ENCODE assay signal across 37 cellular contexts in genomic region chr11:15963266-15963665, GRCh38.
"Had no signal": no experiment of that assay in that cellular context is flagged by ENCODE, and none has a peak within 500 bp of the region (broad histone marks: within the 10 kb centered on the region; RNA-seq: fewer than 3 reads in every experiment).

No MANE protein-coding gene starts in this region.

- H3K36me3 ChIP-seq: adrenal gland, brain microvascular endothelial cell, cardiac muscle cell had no signal

- H3K4me3 Mint-ChIP-seq: activated B cell treated with CpG ODN at 0.5 μM for 24 hours; activated CD4-positive, alpha-beta memory T cell treated with anti-CD3 and anti-CD28 coated beads for 36 hours; activated CD4-positive, alpha-beta T cell treated with anti-CD3 and anti-CD28 coated beads, Interleukin-2, amount 10 ng/mL, durations not matched to agents 24 days and 14 days; activated CD8-positive, alpha-beta T cell treated with anti-CD3 and anti-CD28 coated beads for 36 hours; activated naive CD4-positive, alpha-beta T cell treated with anti-CD3 and anti-CD28 coated beads for 36 hours; activated naive CD8-positive, alpha-beta T cell treated with anti-CD3 and anti-CD28 coated beads for 36 hours; activated T-cell treated with anti-CD3 and anti-CD28 coated beads, Interleukin-2, amount 50 U/mL, for 4 hours; activated T-cell treated with anti-CD3 and anti-CD28 coated beads, Interleukin-2, amount 50 U/mL, for 72 hours; activated T-helper 1 cell treated with anti-CD3 and anti-CD28 coated beads, Interleukin-12 subunit alpha, Interleukin-12 subunit beta, Interleukin-2, Interleukin-4 antibody, amounts not matched to agents 30 ng/mL and 10 ng/mL and 1 ng/mL, durations not matched to agents 14 hours and 24 hours and 36 hours; activated T-helper 17 cell treated with anti-CD3 and anti-CD28 coated beads, Interleukin-2, amount 50 U/mL, for 72 hours; central memory CD8-positive, alpha-beta T cell; T-helper 1 cell treated with Interleukin-12 subunit alpha and Interleukin-12 subunit beta and Interleukin-4 antibody, amounts not matched to agents 30 μg/mL and 1 μg/mL, for 36 hours; T-helper 2 cell treated with Interferon-gamma antibody and Interleukin-4, amounts not matched to agents 5 μg/mL and 100 μg/mL, for 36 hours had no signal

- H3K4me3 ChIP-seq: adrenal gland, body of pancreas, cardiac muscle cell had no signal

- H3K27me3 Mint-ChIP-seq: activated B cell treated with CpG ODN at 0.5 μM for 24 hours; activated CD4-positive, alpha-beta memory T cell treated with anti-CD3 and anti-CD28 coated beads for 36 hours; activated CD4-positive, alpha-beta T cell treated with anti-CD3 and anti-CD28 coated beads, Interleukin-2, amount 10 ng/mL, durations not matched to agents 24 days and 14 days; activated CD8-positive, alpha-beta T cell treated with anti-CD3 and anti-CD28 coated beads for 36 hours; activated naive CD8-positive, alpha-beta T cell treated with anti-CD3 and anti-CD28 coated beads for 36 hours; activated T-helper 17 cell treated with anti-CD3 and anti-CD28 coated beads, Interleukin-2, amount 50 U/mL, for 72 hours; central memory CD8-positive, alpha-beta T cell had no signal

- H3K27me3 ChIP-seq: adrenal gland, body of pancreas, brain microvascular endothelial cell, cardiac muscle cell had no signal

- H3K4me1 Mint-ChIP-seq: activated B cell treated with CpG ODN at 0.5 μM for 24 hours; activated CD4-positive, alpha-beta T cell treated with anti-CD3 and anti-CD28 coated beads, Interleukin-2, amount 10 ng/mL, durations not matched to agents 24 days and 14 days; activated naive CD8-positive, alpha-beta T cell treated with anti-CD3 and anti-CD28 coated beads for 36 hours; activated T-helper 17 cell treated with anti-CD3 and anti-CD28 coated beads, Interleukin-2, amount 50 U/mL, for 72 hours; central memory CD8-positive, alpha-beta T cell had no signal

- H3K9me3 Mint-ChIP-seq: activated B cell treated with CpG ODN at 0.5 μM for 24 hours; activated CD4-positive, alpha-beta memory T cell treated with anti-CD3 and anti-CD28 coated beads for 36 hours; activated CD4-positive, alpha-beta T cell treated with anti-CD3 and anti-CD28 coated beads, Interleukin-2, amount 10 ng/mL, durations not matched to agents 24 days and 14 days; activated CD8-positive, alpha-beta T cell treated with anti-CD3 and anti-CD28 coated beads for 36 hours; activated naive CD4-positive, alpha-beta T cell treated with anti-CD3 and anti-CD28 coated beads for 36 hours; activated naive CD4-positive, alpha-beta T cell treated with anti-CD3 and anti-CD28 coated beads, Interleukin-2, amount 50 U/mL, for 72 hours; activated naive CD8-positive, alpha-beta T cell treated with anti-CD3 and anti-CD28 coated beads for 36 hours; activated T-cell treated with anti-CD3 and anti-CD28 coated beads, Interleukin-2, amount 50 U/mL, for 4 hours; activated T-helper 1 cell treated with anti-CD3 and anti-CD28 coated beads, Interleukin-12 subunit alpha, Interleukin-12 subunit beta, Interleukin-2, Interleukin-4 antibody, amounts not matched to agents 30 ng/mL and 10 ng/mL and 1 ng/mL, durations not matched to agents 14 hours and 24 hours and 36 hours; activated T-helper 17 cell treated with anti-CD3 and anti-CD28 coated beads, Interleukin-2, amount 50 U/mL, for 72 hours; T-helper 1 cell treated with Interleukin-12 subunit alpha and Interleukin-12 subunit beta and Interleukin-4 antibody, amounts not matched to agents 30 μg/mL and 1 μg/mL, for 36 hours; T-helper 2 cell treated with Interferon-gamma antibody and Interleukin-4, amounts not matched to agents 5 μg/mL and 100 μg/mL, for 36 hours had no signal

- H3K36me3 Mint-ChIP-seq: activated CD4-positive, alpha-beta memory T cell treated with anti-CD3 and anti-CD28 coated beads for 36 hours; activated naive CD4-positive, alpha-beta T cell treated with anti-CD3 and anti-CD28 coated beads, Interleukin-2, amount 50 U/mL, for 72 hours; activated naive CD8-positive, alpha-beta T cell treated with anti-CD3 and anti-CD28 coated beads for 36 hours had no signal

- H3K27ac Mint-ChIP-seq: activated B cell treated with CpG ODN at 0.5 μM for 24 hours; activated CD4-positive, alpha-beta memory T cell treated with anti-CD3 and anti-CD28 coated beads for 36 hours; activated CD4-positive, alpha-beta T cell treated with anti-CD3 and anti-CD28 coated beads, Interleukin-2, amount 10 ng/mL, durations not matched to agents 24 days and 14 days; activated CD8-positive, alpha-beta T cell treated with anti-CD3 and anti-CD28 coated beads for 36 hours; activated naive CD4-positive, alpha-beta T cell treated with anti-CD3 and anti-CD28 coated beads for 36 hours; activated naive CD4-positive, alpha-beta T cell treated with anti-CD3 and anti-CD28 coated beads, Interleukin-2, amount 50 U/mL, for 72 hours; activated naive CD8-positive, alpha-beta T cell treated with anti-CD3 and anti-CD28 coated beads for 36 hours; activated T-cell treated with anti-CD3 and anti-CD28 coated beads, Interleukin-2, amount 50 U/mL, for 72 hours; activated T-helper 1 cell treated with anti-CD3 and anti-CD28 coated beads, Interleukin-12 subunit alpha, Interleukin-12 subunit beta, Interleukin-2, Interleukin-4 antibody, amounts not matched to agents 30 ng/mL and 10 ng/mL and 1 ng/mL, durations not matched to agents 14 hours and 24 hours and 36 hours; activated T-helper 17 cell treated with anti-CD3 and anti-CD28 coated beads, Interleukin-2, amount 50 U/mL, for 72 hours; T-helper 1 cell treated with Interleukin-12 subunit alpha and Interleukin-12 subunit beta and Interleukin-4 antibody, amounts not matched to agents 30 μg/mL and 1 μg/mL, for 36 hours; T-helper 2 cell treated with Interferon-gamma antibody and Interleukin-4, amounts not matched to agents 5 μg/mL and 100 μg/mL, for 36 hours had no signal

- DNase-seq: activated B cell treated with CpG ODN at 0.5 μM for 24 hours; activated CD4-positive, alpha-beta memory T cell treated with anti-CD3 and anti-CD28 coated beads for 36 hours; activated CD4-positive, alpha-beta T cell treated with anti-CD3 and anti-CD28 coated beads for 4 hours; activated CD4-positive, alpha-beta T cell treated with anti-CD3 and anti-CD28 coated beads, Interleukin-2, amount 10 ng/mL, durations not matched to agents 24 days and 14 days; activated CD4-positive, alpha-beta T cell treated with anti-CD3 and anti-CD28 coated beads, Interleukin-2, amount 50 U/mL, for 1 hour; activated CD4-positive, alpha-beta T cell treated with anti-CD3 and anti-CD28 coated beads, Interleukin-2, amount 50 U/mL, for 4 hours; activated CD4-positive, CD25-positive, alpha-beta regulatory T cell treated with anti-CD3 and anti-CD28 coated beads, Interleukin-2, amount 50 U/mL, for 72 hours; activated CD8-positive, alpha-beta memory T cell treated with anti-CD3 and anti-CD28 coated beads, Interleukin-2, amount 50 U/mL, for 4 hours; activated CD8-positive, alpha-beta T cell treated with anti-CD3 and anti-CD28 coated beads for 36 hours; activated effector memory CD4-positive, alpha-beta T cell treated with anti-CD3 and anti-CD28 coated beads, Interleukin-2, amount 50 U/mL, for 16 hours; activated gamma-delta T cell treated with Interleukin-2 at 50 U/mL for 16 hours; activated naive CD4-positive, alpha-beta T cell; activated naive CD4-positive, alpha-beta T cell treated with anti-CD3 and anti-CD28 coated beads for 36 hours; activated naive CD4-positive, alpha-beta T cell treated with anti-CD3 and anti-CD28 coated beads, Interleukin-2, amount 50 U/mL, for 16 hours; activated naive CD8-positive, alpha-beta T cell treated with anti-CD3 and anti-CD28 coated beads for 36 hours; activated T-cell treated with anti-CD3 and anti-CD28 coated beads for 4 hours; activated T-cell treated with anti-CD3 and anti-CD28 coated beads, Interleukin-2, amount 50 U/mL, for 1 hour; activated T-cell treated with anti-CD3 and anti-CD28 coated beads, Interleukin-2, amount 50 U/mL, for 4 hours; activated T-cell treated with anti-CD3 and anti-CD28 coated beads, Interleukin-2, amount 50 U/mL, for 72 hours; adrenal gland; amniotic stem cell; aorta; body of pancreas; brain microvascular endothelial cell; caudate nucleus; cerebellar nuclear complex; T-helper 1 cell; T-helper 2 cell; T-helper 9 cell had no signal

- H3K27ac ChIP-seq: adrenal gland, body of pancreas, brain microvascular endothelial cell, cardiac muscle cell, VCaP had no signal

- H3K9me3 ChIP-seq: adrenal gland, body of pancreas had no signal

- ATAC-seq: activated CD8-positive, alpha-beta T cell treated with anti-CD3 and anti-CD28 coated beads for 36 hours; activated naive CD4-positive, alpha-beta T cell treated with anti-CD3 and anti-CD28 coated beads, Interleukin-2, amount 50 U/mL, for 72 hours; activated T-cell treated with anti-CD3 and anti-CD28 coated beads, Interleukin-2, amount 50 U/mL, for 4 hours; activated T-cell treated with anti-CD3 and anti-CD28 coated beads, Interleukin-2, amount 50 U/mL, for 72 hours; activated T-helper 17 cell treated with anti-CD3 and anti-CD28 coated beads, Interleukin-2, amount 50 U/mL, for 72 hours; body of pancreas had no signal
